In the genomic region with DNA sequence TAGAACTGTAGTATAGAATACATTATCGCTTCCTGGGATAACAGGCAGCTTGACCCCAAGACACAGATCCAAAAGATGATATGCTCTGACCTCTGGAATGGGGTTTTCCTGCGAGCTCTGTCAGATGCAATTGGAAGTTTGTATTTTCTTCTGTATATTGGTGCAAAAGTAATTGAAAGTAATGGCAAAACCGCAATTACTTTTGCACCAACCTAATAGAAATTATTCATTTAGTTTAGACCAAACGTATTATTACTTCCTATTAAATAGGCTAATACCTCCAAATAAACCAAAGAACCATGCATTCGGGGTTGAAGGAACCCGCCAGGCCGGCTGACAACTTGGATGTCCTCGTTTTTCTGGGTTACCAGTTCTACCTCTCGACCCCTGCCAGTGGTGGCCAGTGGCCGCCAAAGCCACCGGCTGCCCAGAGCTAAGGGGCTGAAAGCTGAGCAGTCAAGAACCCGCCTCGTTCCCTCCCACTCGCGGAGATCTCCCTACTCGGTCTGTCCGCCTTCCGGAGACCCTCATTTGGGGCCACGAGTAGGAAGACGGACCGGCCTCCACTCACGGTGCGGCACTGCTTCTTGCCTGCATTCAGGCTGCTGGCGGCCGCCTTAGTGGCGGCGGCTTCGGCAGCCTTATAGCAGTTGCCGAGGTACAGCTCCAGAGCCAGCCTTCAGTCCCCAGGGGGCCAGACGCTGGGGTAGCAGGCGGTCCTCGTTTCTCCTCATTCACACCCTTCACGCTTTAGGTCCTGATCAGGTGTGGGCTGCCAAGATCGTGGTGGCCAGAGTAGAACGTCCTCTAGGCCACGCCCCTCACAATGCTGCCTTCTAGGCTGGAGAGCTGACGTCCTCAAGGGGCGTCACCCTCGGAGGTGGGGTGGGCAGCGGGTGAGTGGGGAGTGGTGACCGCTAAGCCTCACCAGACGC, we compare ENCODE assay signal across 1 cellular context.
TF ChIP-seq lines count a peak whose summit lies in the region.

No MANE protein-coding gene starts in this region.

TF ChIP-seq in neural cell, 6 proteins besides CTCF, POLR2A, EP300 and RAD21 (continued from another document):
- no peak for TF ChIP-seq MXI1 (conservative IDR thresholded peaks at IDR 0.05; ENCODE audit: poor library complexity, severe bottlenecking)
- no peak for TF ChIP-seq POLR2AphosphoS5 (IDR thresholded peaks at IDR 0.05)
